ENCODE assay signal across 20 cellular contexts in genomic region chr17:4955091-4955490, GRCh38. TPM values are rescaled to one million over a fixed set of nuclear protein-coding genes. Genes with fewer than 3 reads are reported as not detected.
DNase-seq lines count a peak whose midpoint lies in the region; ATAC-seq, FAIRE-seq and TF ChIP-seq lines count a peak whose summit lies in the region.
"Had no signal": no experiment of that assay in that cellular context is flagged by ENCODE, and none has a peak within 500 bp of the region (broad histone marks: within the 10 kb centered on the region; RNA-seq: fewer than 3 reads in every experiment).

No MANE protein-coding gene starts in this region.

- in situ Hi-C loops in IMR-90 (cut with MboI; ENCODE audit: low sequenced_read_pairs), result no loop called here

- H4K20me1 ChIP-seq in IMR-90 (ENCODE audit: insufficient read depth, low read length), result no peaks in the 10 kb centered on the region
- H4K20me1 ChIP-seq: BLaER1 had no signal

- no peak overlapping the region for H3K14ac ChIP-seq in IMR-90 (replicated peaks; ENCODE audit: low read depth, low read length)

- no peak overlapping the region for H4K5ac ChIP-seq in IMR-90 (ENCODE audit: low read depth, low read length)

- H3K9me1 ChIP-seq in IMR-90 (ENCODE audit: insufficient read depth, low read length), result peaks cover 27% of the 10 kb centered on the region; the same call in 1 of the 2 replicates

- H3K9me3 ChIP-seq in A549 (no peaks in the 10 kb centered on the region), IMR-90 (ENCODE audit: control insufficient read depth, insufficient read depth, low read length) (no peaks in the 10 kb centered on the region), psoas muscle (no peaks in the 10 kb centered on the region), A673 (ENCODE audit: low read depth, low read length, poor library complexity, severe bottlenecking) (no peaks in the 10 kb centered on the region)
- H3K9me3 ChIP-seq: BLaER1, HAP-1 had no signal

- intact Hi-C loops in IMR-90 (cut with micrococcal nuclease) (no loop called here), psoas muscle (cut with DNase I) (no loop called here), A673 (cut with micrococcal nuclease; ENCODE audit: unreplicated experiment) (no loop called here)

- no peak for TF ChIP-seq EP300 in A549 (IDR thresholded peaks at IDR 0.05)

- no peak for FAIRE-seq in A549 (lab: Jason Lieb, UNC)
- FAIRE-seq: D721Med, GM12878, H54 had no signal

- H3K27ac ChIP-seq in A549 (no peak overlapping the region), IMR-90 (ENCODE audit: insufficient read depth, low read length) (no peak overlapping the region), psoas muscle (peak overlapping the region; percentile 96), A673 (ENCODE audit: low read depth, low read length, poor library complexity, severe bottlenecking) (no peak overlapping the region)
- H3K27ac ChIP-seq: BLaER1, C4-2B had no signal

- POLR2A ChIA-PET in A549 (lab: Yijun Ruan, JAX) (interaction anchor here (0.6 kb wide), 2 partner anchors 251 to 437 kb away, joined by 3 read pairs; partner anchors contain the start of gene PELP1), IMR-90 (lab: Charles Lee; ENCODE audit: unreplicated experiment) (interaction anchor here (0.6 kb wide), 1 partner anchor 12 kb away, joined by 8 read pairs; no protein-coding TSS in a partner anchor), A673 (lab: Charles Lee; ENCODE audit: low non-redundant PET) (no interaction called here)

- no peak overlapping the region for H2AFZ ChIP-seq in IMR-90 (replicated peaks; ENCODE audit: low read length, poor library complexity)

- no peak for TF ChIP-seq CTCF in A549 (IDR thresholded peaks at IDR 0.05)
- no peak for TF ChIP-seq CTCF in IMR-90 (conservative IDR thresholded peaks at IDR 0.05; ENCODE audit: low read depth, low read length)
- no peak for TF ChIP-seq CTCF in psoas muscle (IDR thresholded peaks at IDR 0.05)
- TF ChIP-seq CTCF in A673 (conservative IDR thresholded peaks at IDR 0.05; ENCODE audit: low read depth, low read length), result no peak

- H3K4me3 ChIP-seq in A549 (no peak overlapping the region), IMR-90 (ENCODE audit: insufficient read depth, low read depth, low read length) (no peak overlapping the region), psoas muscle (peak overlapping the region; percentile 18), A673 (ENCODE audit: low read depth, low read length, poor library complexity, severe bottlenecking) (no peak overlapping the region)
- H3K4me3 ChIP-seq: BLaER1, GM12878, HAP-1 had no signal

- no peak overlapping the region for H2BK20ac ChIP-seq in IMR-90 (ENCODE audit: low read depth, low read length)

- peaks cover 12 to 27% of the 10 kb centered on the region in 2 experiments; a peak in 3 of 4 replicates for H3K79me1 ChIP-seq in IMR-90 (ENCODE audit: low read depth in 1 of 2, low read length in 2 of 2)

- H4K8ac ChIP-seq in IMR-90 (ENCODE audit: low read depth in 2 of 2, low read length in 2 of 2), result no peak overlapping the region

- no peak for ATAC-seq in A549
- no peak for ATAC-seq in IMR-90 (ENCODE audit: low read depth)
- ATAC-seq in psoas muscle, result no peak
- ATAC-seq: GM12878 had no signal

- H3K4me1 ChIP-seq in A549 (peaks cover 27% of the 10 kb centered on the region), IMR-90 (ENCODE audit: control insufficient read depth, insufficient read depth, low read length) (peaks cover 28% of the 10 kb centered on the region), psoas muscle (peaks cover 43% of the 10 kb centered on the region), A673 (ENCODE audit: insufficient read depth, low read length, poor library complexity, severe bottlenecking) (peaks cover 9% of the 10 kb centered on the region)

- peaks cover 12% of the 10 kb centered on the region for H3K36me3 ChIP-seq in IMR-90 (ENCODE audit: control insufficient read depth, insufficient read depth, low read length)
- H3K36me3 ChIP-seq in psoas muscle (ENCODE audit: insufficient read depth in 1 of 2, low read depth in 1 of 2), result peaks cover 5 to 42% of the 10 kb centered on the region in 2 donors
- H3K36me3 ChIP-seq in A673 (ENCODE audit: insufficient read depth, low read length, poor library complexity, severe bottlenecking), result peaks cover 6% of the 10 kb centered on the region

- no peak overlapping the region for H2AK5ac ChIP-seq in IMR-90 (ENCODE audit: low read depth, low read length)

- H3K23ac ChIP-seq in IMR-90 (ENCODE audit: low read depth, low read length), result no peak overlapping the region

- H3K4me2 ChIP-seq in A549 (no peak overlapping the region), IMR-90 (ENCODE audit: low read depth, low read length) (no peak overlapping the region)
- H3K4me2 ChIP-seq: BLaER1 had no signal

- DNase-seq in A549 (ENCODE audit: low read depth in 1 of 2, low spot score in 1 of 2) (no peak), IMR-90 (no peak), psoas muscle (peak in 1 of 2 donors; percentile 49), A673 (ENCODE audit: low spot score) (no peak), cerebellar cortex (ENCODE audit: low spot score) (no peak), UCSD-AML1 (lab: John Stamatoyannopoulos, UW; ENCODE audit: unreplicated experiment) (no peak)
- DNase-seq: 8988T; CD4-positive, CD25-positive, alpha-beta regulatory T cell; CD8-positive, alpha-beta memory T cell; DMS 273 treated with DMSO at 0.1 percent for 48 hours; DMS79; EL; GDM1; GOT3 had no signal

- WGBS in A549 (ENCODE audit: missing lambda C conversion rate), result 96% methylated on average over 8 of the region's 8 CpGs
- 100% methylated on average over 3 of the region's 8 CpGs; no CpG with 5 or more reads in 1 of the 2 experiments for WGBS in IMR-90 (ENCODE audit: extremely low coverage in 2 of 2, insufficient read length in 1 of 2), 2 experiments
- 59 to 83% (median 72%) methylated on average over 8 of the region's 8 CpGs for WGBS in psoas muscle, 3 donors

- no peak overlapping the region for H3K4ac ChIP-seq in IMR-90 (ENCODE audit: low read depth, low read length)

- H2BK5ac ChIP-seq in IMR-90 (ENCODE audit: low read depth, low read length, poor library complexity, severe bottlenecking), result no peak overlapping the region

- no peak overlapping the region for H3K18ac ChIP-seq in IMR-90 (ENCODE audit: low read depth, low read length)

- H3K56ac ChIP-seq in IMR-90 (ENCODE audit: extremely low read depth, insufficient read depth, low read length), result no peak overlapping the region

- no peak overlapping the region for H2BK120ac ChIP-seq in IMR-90 (ENCODE audit: low read depth, low read length)

- H4K91ac ChIP-seq in IMR-90 (ENCODE audit: insufficient read depth, low read depth, low read length), result no peak overlapping the region

- H3K9ac ChIP-seq in IMR-90 (ENCODE audit: low read depth, low read length), result no peak overlapping the region
- H3K9ac ChIP-seq: BLaER1 had no signal

- H3K27me3 ChIP-seq in IMR-90 (ENCODE audit: control insufficient read depth, insufficient read depth, low read length), result no peaks in the 10 kb centered on the region
- no peaks in the 10 kb centered on the region for H3K27me3 ChIP-seq in psoas muscle (ENCODE audit: insufficient read depth in 3 of 3, low read length in 2 of 3)
- H3K27me3 ChIP-seq in A673 (replicated peaks; ENCODE audit: insufficient read depth, low read depth, low read length, poor library complexity), result no peaks in the 10 kb centered on the region
- H3K27me3 ChIP-seq: BLaER1 had no signal

- TF ChIP-seq RAD21 in A549 (conservative IDR thresholded peaks at IDR 0.05 in 1 of 2, IDR thresholded peaks at IDR 0.05 in 1 of 2) (no peak), IMR-90 (IDR thresholded peaks at IDR 0.05; ENCODE audit: low read length) (no peak)

- dilution Hi-C loops in IMR-90 (cut with HindIII; ENCODE audit: low sequenced_read_pairs, unreplicated experiment), result no loop called here

- H2BK15ac ChIP-seq in IMR-90 (ENCODE audit: low read depth, low read length), result no peak overlapping the region

- TF ChIP-seq POLR2A in A549 (IDR thresholded peaks at IDR 0.05; ENCODE audit: low read length) (peak; percentile 18; the same call in 1 of the 2 replicates), IMR-90 (IDR thresholded peaks at IDR 0.05; ENCODE audit: low read depth, low read length) (no peak)

- peak overlapping the region; percentile 28 for H2AK9ac ChIP-seq in IMR-90 (replicated peaks; ENCODE audit: low read depth, low read length, poor library complexity)

- CTCF ChIA-PET in A549 (lab: Yijun Ruan, JAX) (interaction anchor here (0.7 to 7.1 kb wide), 9 partner anchors 10 to 223 kb away, joined by 3 to 63 read pairs (median 4); partner anchors contain the start of genes CAMTA2, CHRNE, RNF167 and SLC25A11), IMR-90 (lab: Yijun Ruan, JAX) (no interaction called here), A673 (lab: Charles Lee) (no interaction called here)

- BruUV-seq in IMR-90 (replicated peaks; lab: Mats Ljungman, UMichigan) (no TSS peak), A673 (replicated peaks; lab: Mats Ljungman, UMichigan) (no TSS peak)

RNA-seq across cellular contexts. Expression of gene ENO3, which starts 4.2 kb away (rescaled TPM):
- polyA plus RNA-seq in A549 (2011; rRNA removed), result 52.5 and 53.5 TPM in 2 replicates
- 56.8 and 60.6 TPM in 2 replicates for polyA plus RNA-seq in A549 (2012; cell fraction: cytosol; rRNA removed)
- 195 and 252 TPM in 2 replicates for polyA plus RNA-seq in A549 (2012; cell fraction: nucleus; rRNA removed)
- 79.0 to 109 TPM (median 102 TPM) in 3 replicates for polyA plus RNA-seq in A549 (2017; fragmentation: RNase III; extraction: RNeasy Plus Mini Kit Qiagen cat#74134 plus additional on column Dnase treatment)
- polyA minus RNA-seq in A549 (2011; rRNA and poly(A)+ RNA removed), result 35.8 and 39.2 TPM in 2 replicates
- 1.4 TPM in 2 replicates for total RNA-seq in IMR-90 (2012; rRNA removed)
- 4.2 and 5.1 TPM in 2 replicates for polyA plus RNA-seq in IMR-90 (2012; rRNA removed)
- polyA plus RNA-seq in IMR-90 (2012; cell fraction: cytosol; rRNA removed), result 1.6 and 2.8 TPM in 2 replicates
- 52.7 and 54.4 TPM in 2 replicates for polyA plus RNA-seq in IMR-90 (2012; cell fraction: nucleus; rRNA removed; ENCODE audit: low replicate concordance)
- 1,000 to 10,000 TPM; 2,251 to 3,238 (median 2,533) TPM for total RNA-seq in psoas muscle
- 1,000 to 10,000 TPM; 1,126 to 5,696 (median 4,322) TPM for polyA plus RNA-seq in psoas muscle
- total RNA-seq in A673 (2021), result 12.3 and 16.6 TPM in 2 replicates

RNA-seq across cellular contexts. Expression of gene PFN1, which starts 6.8 kb away (rescaled TPM):
- 1,417 and 1,732 TPM in 2 replicates for polyA plus RNA-seq in A549 (2011; rRNA removed)
- 3,514 and 3,904 TPM in 2 replicates for polyA plus RNA-seq in A549 (2012; cell fraction: cytosol; rRNA removed)
- polyA plus RNA-seq in A549 (2012; cell fraction: nucleus; rRNA removed), result 1,698 and 2,342 TPM in 2 replicates
- 3,195 to 3,341 TPM (median 3,230 TPM) in 3 replicates for polyA plus RNA-seq in A549 (2017; fragmentation: RNase III; extraction: RNeasy Plus Mini Kit Qiagen cat#74134 plus additional on column Dnase treatment)
- 1,279 and 1,360 TPM in 2 replicates for polyA minus RNA-seq in A549 (2011; rRNA and poly(A)+ RNA removed)
- total RNA-seq in IMR-90 (2012; rRNA removed), result 348 and 432 TPM in 2 replicates
- polyA plus RNA-seq in IMR-90 (2012; rRNA removed), result 1,671 and 2,152 TPM in 2 replicates
- 2,723 and 2,770 TPM in 2 replicates for polyA plus RNA-seq in IMR-90 (2012; cell fraction: cytosol; rRNA removed)
- polyA plus RNA-seq in IMR-90 (2012; cell fraction: nucleus; rRNA removed; ENCODE audit: low replicate concordance), result 690 and 857 TPM in 2 replicates
- 100 to 1,000 TPM; 149 to 253 (median 205) TPM for total RNA-seq in psoas muscle
- polyA plus RNA-seq in psoas muscle, result 1,000 to 10,000 TPM in 1 of 3 donors, 100 to 1,000 TPM in 2; 220 to 1,518 (median 312) TPM
- total RNA-seq in A673 (2021), result 1,021 and 1,026 TPM in 2 replicates

RNA-seq across cellular contexts. Expression of gene SPAG7, which starts 12.5 kb away (rescaled TPM):
- polyA plus RNA-seq in A549 (2011; rRNA removed) (72.6 and 94.9 TPM in 2 replicates), A549 (2017; fragmentation: RNase III; extraction: RNeasy Plus Mini Kit Qiagen cat#74134 plus additional on column Dnase treatment) (101 to 102 TPM (median 102 TPM) in 3 replicates), IMR-90 (2012; rRNA removed) (108 and 115 TPM in 2 replicates), psoas muscle (100 to 1,000 TPM in 2 of 3 donors, 10 to 100 TPM in 1; 93.2 to 179 (median 170) TPM)
- 83.2 and 107 TPM in 2 replicates for polyA plus RNA-seq in A549 (2012; cell fraction: cytosol; rRNA removed)
- polyA plus RNA-seq in A549 (2012; cell fraction: nucleus; rRNA removed), result 65.1 and 68.1 TPM in 2 replicates
- 32.7 and 36.0 TPM in 2 replicates for polyA minus RNA-seq in A549 (2011; rRNA and poly(A)+ RNA removed)
- total RNA-seq in IMR-90 (2012; rRNA removed) (50.2 and 52.2 TPM in 2 replicates), psoas muscle (100 to 1,000 TPM in 3 of 4 donors, 10 to 100 TPM in 1; 79.2 to 156 (median 111) TPM), A673 (2021) (74.8 and 88.9 TPM in 2 replicates)
- polyA plus RNA-seq in IMR-90 (2012; cell fraction: cytosol; rRNA removed), result 71.1 and 79.9 TPM in 2 replicates
- polyA plus RNA-seq in IMR-90 (2012; cell fraction: nucleus; rRNA removed; ENCODE audit: low replicate concordance), result 353 and 581 TPM in 2 replicates

RNA-seq across cellular contexts. Expression of gene RNF167, which starts 15.0 kb away (rescaled TPM):
- polyA plus RNA-seq in A549 (2011; rRNA removed) (98.7 and 110 TPM in 2 replicates), A549 (2017; fragmentation: RNase III; extraction: RNeasy Plus Mini Kit Qiagen cat#74134 plus additional on column Dnase treatment) (83.9 to 93.7 TPM (median 86.4 TPM) in 3 replicates), IMR-90 (2012; rRNA removed) (79.5 and 83.6 TPM in 2 replicates), psoas muscle (100 to 1,000 TPM in 1 of 3 donors, 10 to 100 TPM in 2; 85.7 to 151 (median 100.0) TPM)
- polyA plus RNA-seq in A549 (2012; cell fraction: cytosol; rRNA removed), result 99.0 and 115 TPM in 2 replicates
- 101 and 111 TPM in 2 replicates for polyA plus RNA-seq in A549 (2012; cell fraction: nucleus; rRNA removed)
- 92.2 and 126 TPM in 2 replicates for polyA minus RNA-seq in A549 (2011; rRNA and poly(A)+ RNA removed)
- total RNA-seq in IMR-90 (2012; rRNA removed) (13.1 and 13.3 TPM in 2 replicates), psoas muscle (10 to 100 TPM; 85.1 to 96.3 (median 87.3) TPM), A673 (2021) (77.3 and 78.8 TPM in 2 replicates)
- 41.9 and 55.4 TPM in 2 replicates for polyA plus RNA-seq in IMR-90 (2012; cell fraction: cytosol; rRNA removed)
- 69.1 and 86.3 TPM in 2 replicates for polyA plus RNA-seq in IMR-90 (2012; cell fraction: nucleus; rRNA removed; ENCODE audit: low replicate concordance)

RNA-seq across cellular contexts. Expression of gene SLC25A11, which starts 15.2 kb away (rescaled TPM):
- polyA plus RNA-seq in A549 (2011; rRNA removed) (60.2 and 64.4 TPM in 2 replicates), A549 (2017; fragmentation: RNase III; extraction: RNeasy Plus Mini Kit Qiagen cat#74134 plus additional on column Dnase treatment) (64.4 to 69.2 TPM (median 67.9 TPM) in 3 replicates), IMR-90 (2012; rRNA removed) (62.2 and 68.2 TPM in 2 replicates), psoas muscle (100 to 1,000 TPM; 125 to 163 (median 128) TPM)
- 141 and 164 TPM in 2 replicates for polyA plus RNA-seq in A549 (2012; cell fraction: cytosol; rRNA removed)
- 186 and 187 TPM in 2 replicates for polyA plus RNA-seq in A549 (2012; cell fraction: nucleus; rRNA removed)
- polyA minus RNA-seq in A549 (2011; rRNA and poly(A)+ RNA removed), result 72.7 and 84.1 TPM in 2 replicates
- total RNA-seq in IMR-90 (2012; rRNA removed) (30.8 and 35.0 TPM in 2 replicates), psoas muscle (100 to 1,000 TPM in 3 of 4 donors, 10 to 100 TPM in 1; 97.1 to 225 (median 143) TPM), A673 (2021) (113 and 129 TPM in 2 replicates)
- polyA plus RNA-seq in IMR-90 (2012; cell fraction: cytosol; rRNA removed), result 58.3 and 80.2 TPM in 2 replicates
- polyA plus RNA-seq in IMR-90 (2012; cell fraction: nucleus; rRNA removed; ENCODE audit: low replicate concordance), result 29.2 and 53.6 TPM in 2 replicates

Comparison
In these comparisons a context has a peak if more than half of its experiments do, and no peak if none do; other contexts are left out.
1. RNA of gene ENO3, which starts 4.2 kb away (total RNA-seq): 2,251 to 3,238 TPM in psoas muscle; 12.3 to 16.6 TPM in A673 and 1.4 TPM in IMR-90; every median in the first group is over 100 times any median in the second.